ENCODE assay signal across 30 cellular contexts in the genomic region with DNA sequence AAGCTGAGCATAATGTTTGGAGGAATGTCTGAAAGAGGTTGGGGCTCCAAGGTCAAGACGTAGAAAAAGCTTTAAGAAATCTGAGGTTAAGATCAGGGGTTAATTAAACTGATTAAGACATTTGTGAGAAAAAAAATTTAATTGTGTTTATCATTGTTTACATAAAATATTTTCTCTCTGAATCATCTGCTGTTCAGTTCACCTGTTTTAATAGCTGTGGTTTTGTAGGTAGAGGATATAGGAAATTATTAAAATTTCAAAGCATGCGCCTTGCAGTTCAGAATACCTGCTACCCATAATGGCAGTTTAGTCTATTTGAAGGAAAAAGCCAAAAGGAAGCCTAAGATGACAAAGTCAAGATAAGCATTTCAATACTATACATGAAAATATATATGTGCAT.
"Had no signal": no experiment of that assay in that cellular context is flagged by ENCODE, and none has a peak within 500 bp of the region (broad histone marks: within the 10 kb centered on the region; RNA-seq: fewer than 3 reads in every experiment).

No MANE protein-coding gene starts in this region.

- H3K36me3 ChIP-seq: ascending aorta, breast epithelium, cardiac muscle cell, colonic mucosa, esophagus squamous epithelium, gastroesophageal sphincter, heart right ventricle had no signal

- H3K79me2 ChIP-seq: hepatocyte had no signal

- DNase-seq: activated CD4-positive, alpha-beta memory T cell treated with anti-CD3 and anti-CD28 coated beads for 36 hours; activated CD4-positive, alpha-beta T cell treated with anti-CD3 and anti-CD28 coated beads for 36 hours; activated CD4-positive, alpha-beta T cell treated with anti-CD3 and anti-CD28 coated beads, Interleukin-2, amount 10 ng/mL, durations not matched to agents 24 days and 14 days; activated CD4-positive, CD25-positive, alpha-beta regulatory T cell; activated CD4-positive, CD25-positive, alpha-beta regulatory T cell treated with anti-CD3 and anti-CD28 coated beads, Interleukin-2, amount 50 U/mL, for 72 hours; activated CD8-positive, alpha-beta memory T cell treated with anti-CD3 and anti-CD28 coated beads, Interleukin-2, amount 10 ng/mL, durations not matched to agents 7 days and 5 days; activated CD8-positive, alpha-beta memory T cell treated with anti-CD3 and anti-CD28 coated beads, Interleukin-2, amount 50 U/mL, for 4 hours; activated CD8-positive, alpha-beta T cell treated with anti-CD3 and anti-CD28 coated beads, Interleukin-2, amount 10 ng/mL, durations not matched to agents 7 days and 5 days; activated effector memory CD4-positive, alpha-beta T cell treated with anti-CD3 and anti-CD28 coated beads, Interleukin-2, amount 50 U/mL, for 16 hours; activated naive CD4-positive, alpha-beta T cell treated with anti-CD3 and anti-CD28 coated beads for 36 hours; activated naive CD8-positive, alpha-beta T cell treated with anti-CD3 and anti-CD28 coated beads, Interleukin-2, amount 10 ng/mL, durations not matched to agents 7 days and 5 days; activated T-cell treated with anti-CD3 and anti-CD28 coated beads, Interleukin-2, amount 50 U/mL, for 1 hour; activated T-cell treated with anti-CD3 and anti-CD28 coated beads, Interleukin-2, amount 50 U/mL, for 48 hours; central memory CD4-positive, alpha-beta T cell; cerebellar nuclear complex; colonic mucosa; effector CD8-positive, alpha-beta T cell; esophagus squamous epithelium; foreskin melanocyte; heart right ventricle; T1000 had no signal

- H3K4me2 ChIP-seq: hepatocyte had no signal

- H3K4me1 ChIP-seq: breast epithelium, colonic mucosa, esophagus squamous epithelium had no signal

- H3K4me3 ChIP-seq: ascending aorta, breast epithelium, cardiac muscle cell, colonic mucosa, esophagus squamous epithelium, gastroesophageal sphincter, heart right ventricle, hepatocyte had no signal

- H2AFZ ChIP-seq: hepatocyte had no signal

- H3K9me3 ChIP-seq: ascending aorta, breast epithelium, colonic mucosa, esophagus squamous epithelium, gastroesophageal sphincter, heart right ventricle had no signal

- H3K27ac ChIP-seq: ascending aorta, breast epithelium, cardiac muscle cell, colonic mucosa, epithelial cell of prostate, esophagus squamous epithelium, gastroesophageal sphincter, heart right ventricle, hepatocyte had no signal

- H3K27me3 ChIP-seq: ascending aorta, breast epithelium, cardiac muscle cell, colonic mucosa, esophagus squamous epithelium, gastroesophageal sphincter, heart right ventricle, hepatocyte had no signal

- FAIRE-seq: endometrium, endothelial cell of umbilical vein had no signal

- ATAC-seq: activated CD4-positive, alpha-beta T cell treated with anti-CD3 and anti-CD28 coated beads for 36 hours; activated CD8-positive, alpha-beta memory T cell treated with anti-CD3 and anti-CD28 coated beads, Interleukin-2, amount 10 ng/mL, durations not matched to agents 7 days and 5 days; activated CD8-positive, alpha-beta T cell treated with anti-CD3 and anti-CD28 coated beads, Interleukin-2, amount 10 ng/mL, durations not matched to agents 7 days and 5 days; activated naive CD4-positive, alpha-beta T cell treated with anti-CD3 and anti-CD28 coated beads, Interleukin-2, amount 50 U/mL, for 72 hours; gastroesophageal sphincter; heart right ventricle had no signal
